ENCODE assay signal across 8 cellular contexts in the genomic region with DNA sequence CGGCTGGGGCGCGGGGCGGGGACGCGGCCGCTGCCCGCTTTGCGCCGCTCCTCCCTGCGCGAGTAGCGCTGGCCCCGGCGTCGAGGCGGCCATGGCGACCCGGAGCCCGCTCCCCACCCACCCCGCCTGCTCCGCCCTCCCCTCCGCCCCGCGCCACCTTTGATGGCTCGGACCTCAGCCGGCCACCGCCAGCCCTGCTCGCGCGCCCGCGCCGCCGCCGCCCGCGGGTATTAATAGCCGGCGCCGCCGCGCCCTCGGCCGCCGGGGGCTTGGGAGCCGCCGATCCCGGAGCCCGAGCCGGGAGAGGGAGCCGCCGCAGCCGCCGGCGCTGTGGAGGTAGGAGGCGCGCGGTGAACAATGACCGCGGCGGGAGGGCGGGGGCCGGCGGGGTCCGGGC. TPM values are rescaled to one million over a fixed set of nuclear protein-coding genes. Genes with fewer than 3 reads are reported as not detected.
DNase-seq lines count a peak whose midpoint lies in the region; ATAC-seq and TF ChIP-seq lines count a peak whose summit lies in the region.

No MANE protein-coding gene starts in this region.

- H3K27me3 Mint-ChIP-seq in activated CD8-positive, alpha-beta T cell treated with anti-CD3 and anti-CD28 coated beads for 36 hours: peaks cover 50% of the 10 kb centered on the region
- peaks cover 54% of the 10 kb centered on the region for H3K27me3 Mint-ChIP-seq in activated CD8-positive, alpha-beta T cell treated with anti-CD3 and anti-CD28 coated beads, Interleukin-2, amount 10 ng/mL, durations not matched to agents 7 days and 5 days (ENCODE audit: low read depth)
- H3K27me3 Mint-ChIP-seq in osteocyte (ENCODE audit: unreplicated experiment): no peaks in the 10 kb centered on the region

- no peaks in the 10 kb centered on the region for H3K9me3 Mint-ChIP-seq in activated CD8-positive, alpha-beta T cell treated with anti-CD3 and anti-CD28 coated beads for 36 hours
- no peaks in the 10 kb centered on the region for H3K9me3 Mint-ChIP-seq in activated CD8-positive, alpha-beta T cell treated with anti-CD3 and anti-CD28 coated beads, Interleukin-2, amount 10 ng/mL, durations not matched to agents 7 days and 5 days (ENCODE audit: insufficient read depth)
- H3K9me3 Mint-ChIP-seq in osteocyte (ENCODE audit: unreplicated experiment): no peaks in the 10 kb centered on the region

- intact Hi-C loops in activated CD8-positive, alpha-beta T cell treated with anti-CD3 and anti-CD28 coated beads for 36 hours (cut with micrococcal nuclease): no loop called here

- no peak overlapping the region for H3K27ac ChIP-seq in HUES6 (ENCODE audit: low read depth, low read length)
- peak overlapping the region; percentile 44 for H3K27ac ChIP-seq in cardiac muscle cell
- H3K27ac ChIP-seq in smooth muscle cell (ENCODE audit: low read depth): no peak overlapping the region

- H3K27me3 ChIP-seq in HUES6 (ENCODE audit: control insufficient read depth, insufficient read depth, low read length): peaks cover 20% of the 10 kb centered on the region
- H3K27me3 ChIP-seq in cardiac muscle cell: peaks cover 15% of the 10 kb centered on the region
- H3K27me3 ChIP-seq in smooth muscle cell (ENCODE audit: low read depth): no peaks in the 10 kb centered on the region

- WGBS in smooth muscle cell (ENCODE audit: low lambda C conversion rate): 0% methylated on average over 3 of the region's 66 CpGs

- H3K36me3 ChIP-seq in HUES6 (ENCODE audit: control insufficient read depth, insufficient read depth, low read length): no peaks in the 10 kb centered on the region
- no peaks in the 10 kb centered on the region for H3K36me3 ChIP-seq in cardiac muscle cell
- H3K36me3 ChIP-seq in smooth muscle cell (ENCODE audit: low read depth): no peaks in the 10 kb centered on the region

- peak overlapping the region; percentile 80 for H3K9ac ChIP-seq in HUES6 (ENCODE audit: low read length)
- H3K9ac ChIP-seq in smooth muscle cell (ENCODE audit: low read depth): no peak overlapping the region

- H2AFZ ChIP-seq in smooth muscle cell (ENCODE audit: low read depth): no peak overlapping the region

- H3K4me1 ChIP-seq in HUES6 (ENCODE audit: control insufficient read depth, insufficient read depth, low read length): peaks cover 28% of the 10 kb centered on the region
- peaks cover 17% of the 10 kb centered on the region for H3K4me1 ChIP-seq in cardiac muscle cell (ENCODE audit: low read depth)
- H3K4me1 ChIP-seq in smooth muscle cell (ENCODE audit: low read depth): peaks cover 24% of the 10 kb centered on the region

- no peak for DNase-seq in activated CD8-positive, alpha-beta T cell treated with anti-CD3 and anti-CD28 coated beads for 36 hours
- no peak for DNase-seq in activated CD8-positive, alpha-beta T cell treated with anti-CD3 and anti-CD28 coated beads, Interleukin-2, amount 10 ng/mL, durations not matched to agents 7 days and 5 days
- DNase-seq in cardiac muscle cell (ENCODE audit: low read depth in 1 of 2, low spot score in 1 of 2) (peak in 1 of 2 donors; percentile 86), smooth muscle cell (lab: John Stamatoyannopoulos, UW; ENCODE audit: unreplicated experiment) (peak; percentile 41), RKO (ENCODE audit: low spot score) (no peak), osteocyte (ENCODE audit: extremely low spot score, unreplicated experiment) (no peak), foreskin melanocyte (no peak)

- peaks cover 39% of the 10 kb centered on the region for H4K20me1 ChIP-seq in smooth muscle cell (ENCODE audit: low read depth)

- H3K27ac Mint-ChIP-seq in activated CD8-positive, alpha-beta T cell treated with anti-CD3 and anti-CD28 coated beads for 36 hours: no peak overlapping the region
- no peak overlapping the region for H3K27ac Mint-ChIP-seq in activated CD8-positive, alpha-beta T cell treated with anti-CD3 and anti-CD28 coated beads, Interleukin-2, amount 10 ng/mL, durations not matched to agents 7 days and 5 days
- no peak overlapping the region for H3K27ac Mint-ChIP-seq in osteocyte (ENCODE audit: unreplicated experiment)

- peak; percentile 34 for ATAC-seq in activated CD8-positive, alpha-beta T cell treated with anti-CD3 and anti-CD28 coated beads for 36 hours
- ATAC-seq in activated CD8-positive, alpha-beta T cell treated with anti-CD3 and anti-CD28 coated beads, Interleukin-2, amount 10 ng/mL, durations not matched to agents 7 days and 5 days: no peak

- H3K79me2 ChIP-seq in smooth muscle cell (ENCODE audit: low read depth): peaks cover 45% of the 10 kb centered on the region

- H3K4me3 ChIP-seq in HUES6 (ENCODE audit: low read depth, low read length) (peak overlapping the region; percentile 70), cardiac muscle cell (peak overlapping the region; percentile 67), smooth muscle cell (peak overlapping the region; percentile 84)

- peak overlapping the region; percentile 98 for H3K4me2 ChIP-seq in smooth muscle cell

- H3K9me3 ChIP-seq in HUES6 (ENCODE audit: control insufficient read depth, insufficient read depth, low read depth, low read length) (no peaks in the 10 kb centered on the region), cardiac muscle cell (ENCODE audit: low read depth) (no peaks in the 10 kb centered on the region), smooth muscle cell (replicated peaks; ENCODE audit: low read depth) (no peaks in the 10 kb centered on the region)

- no peak for TF ChIP-seq CTCF in activated CD8-positive, alpha-beta T cell treated with anti-CD3 and anti-CD28 coated beads for 36 hours (IDR thresholded peaks at IDR 0.05)
- TF ChIP-seq CTCF in cardiac muscle cell (IDR thresholded peaks at IDR 0.05; ENCODE audit: low read depth, low read length) (no peak), smooth muscle cell (IDR thresholded peaks at IDR 0.05; ENCODE audit: borderline replicate concordance, insufficient read depth, poor library complexity, severe bottlenecking) (no peak), osteocyte (IDR thresholded peaks at IDR 0.05) (no peak)

- POLR2A ChIA-PET in activated CD8-positive, alpha-beta T cell treated with anti-CD3 and anti-CD28 coated beads for 36 hours (lab: Charles Lee): no interaction called here
- POLR2A ChIA-PET in activated CD8-positive, alpha-beta T cell treated with anti-CD3 and anti-CD28 coated beads, Interleukin-2, amount 10 ng/mL, durations not matched to agents 7 days and 5 days (lab: Charles Lee): no interaction called here

- CTCF ChIA-PET in activated CD8-positive, alpha-beta T cell treated with anti-CD3 and anti-CD28 coated beads for 36 hours (lab: Charles Lee): no interaction called here
- CTCF ChIA-PET in activated CD8-positive, alpha-beta T cell treated with anti-CD3 and anti-CD28 coated beads, Interleukin-2, amount 10 ng/mL, durations not matched to agents 7 days and 5 days (lab: Charles Lee): no interaction called here

- no peak overlapping the region for H3K4me3 Mint-ChIP-seq in activated CD8-positive, alpha-beta T cell treated with anti-CD3 and anti-CD28 coated beads for 36 hours
- no peak overlapping the region for H3K4me3 Mint-ChIP-seq in activated CD8-positive, alpha-beta T cell treated with anti-CD3 and anti-CD28 coated beads, Interleukin-2, amount 10 ng/mL, durations not matched to agents 7 days and 5 days
- H3K4me3 Mint-ChIP-seq in osteocyte (ENCODE audit: unreplicated experiment): no peak overlapping the region

- H3K36me3 Mint-ChIP-seq in activated CD8-positive, alpha-beta T cell treated with anti-CD3 and anti-CD28 coated beads for 36 hours (ENCODE audit: low read depth): no peaks in the 10 kb centered on the region
- no peaks in the 10 kb centered on the region for H3K36me3 Mint-ChIP-seq in activated CD8-positive, alpha-beta T cell treated with anti-CD3 and anti-CD28 coated beads, Interleukin-2, amount 10 ng/mL, durations not matched to agents 7 days and 5 days (ENCODE audit: low read depth)
- H3K36me3 Mint-ChIP-seq in osteocyte (ENCODE audit: unreplicated experiment): no peaks in the 10 kb centered on the region

- H3K4me1 Mint-ChIP-seq in activated CD8-positive, alpha-beta T cell treated with anti-CD3 and anti-CD28 coated beads for 36 hours (ENCODE audit: low read depth): peaks cover 3% of the 10 kb centered on the region
- peaks cover 12% of the 10 kb centered on the region for H3K4me1 Mint-ChIP-seq in activated CD8-positive, alpha-beta T cell treated with anti-CD3 and anti-CD28 coated beads, Interleukin-2, amount 10 ng/mL, durations not matched to agents 7 days and 5 days (ENCODE audit: low read depth)
- peaks cover 44% of the 10 kb centered on the region for H3K4me1 Mint-ChIP-seq in osteocyte (ENCODE audit: unreplicated experiment)

- H3F3A ChIP-seq in smooth muscle cell (ENCODE audit: low read depth): peaks cover 19% of the 10 kb centered on the region

RNA-seq across cellular contexts. Expression of a gene that starts 0.3 kb away (rescaled TPM):
- total RNA-seq in activated CD8-positive, alpha-beta T cell treated with anti-CD3 and anti-CD28 coated beads for 36 hours: under 1 TPM; 0.27 to 0.43 TPM
- total RNA-seq in activated CD8-positive, alpha-beta T cell treated with anti-CD3 and anti-CD28 coated beads, Interleukin-2, amount 10 ng/mL, durations not matched to agents 7 days and 5 days: 1 to 10 TPM; 1.1 to 1.2 TPM
- total RNA-seq in cardiac muscle cell (34.1 and 43.2 TPM in 2 replicates), smooth muscle cell (59.4 and 66.5 TPM in 2 replicates), osteocyte (347 and 357 TPM in 2 replicates)
- polyA plus RNA-seq in cardiac muscle cell (44.2 and 52.1 TPM in 2 replicates), smooth muscle cell (104 and 105 TPM in 2 replicates)

RNA-seq across cellular contexts. Expression of a gene that starts 33.9 kb away (rescaled TPM):
- not detected for total RNA-seq in activated CD8-positive, alpha-beta T cell treated with anti-CD3 and anti-CD28 coated beads for 36 hours
- total RNA-seq in activated CD8-positive, alpha-beta T cell treated with anti-CD3 and anti-CD28 coated beads, Interleukin-2, amount 10 ng/mL, durations not matched to agents 7 days and 5 days: not detected
- total RNA-seq in cardiac muscle cell: not detected in 2 replicates
- polyA plus RNA-seq in cardiac muscle cell: 0.10 TPM in 1 of 2 replicates, not detected in the other
- not detected in 2 replicates for total RNA-seq in smooth muscle cell
- polyA plus RNA-seq in smooth muscle cell: 0.38 TPM in 1 of 2 replicates, not detected in the other
- not detected in 2 replicates for total RNA-seq in osteocyte

Comparison
In these comparisons a context has a peak if more than half of its experiments do, and no peak if none do; other contexts are left out.
1. RNA of a gene that starts 0.3 kb away (total RNA-seq): 347 to 357 TPM in osteocyte, 59.4 to 66.5 TPM in smooth muscle cell and 34.1 to 43.2 TPM in cardiac muscle cell; 1.1 to 1.2 TPM in activated CD8-positive, alpha-beta T cell treated with anti-CD3 and anti-CD28 coated beads, Interleukin-2, amount 10 ng/mL, durations not matched to agents 7 days and 5 days and 0.27 to 0.43 TPM in activated CD8-positive, alpha-beta T cell treated with anti-CD3 and anti-CD28 coated beads for 36 hours; every median in the first group is over 10 times any median in the second.
2. Peak in every context shown above with its lines, with median percentiles within 50 percentile points of each other: H3K4me3 ChIP-seq.